In the genomic region with DNA sequence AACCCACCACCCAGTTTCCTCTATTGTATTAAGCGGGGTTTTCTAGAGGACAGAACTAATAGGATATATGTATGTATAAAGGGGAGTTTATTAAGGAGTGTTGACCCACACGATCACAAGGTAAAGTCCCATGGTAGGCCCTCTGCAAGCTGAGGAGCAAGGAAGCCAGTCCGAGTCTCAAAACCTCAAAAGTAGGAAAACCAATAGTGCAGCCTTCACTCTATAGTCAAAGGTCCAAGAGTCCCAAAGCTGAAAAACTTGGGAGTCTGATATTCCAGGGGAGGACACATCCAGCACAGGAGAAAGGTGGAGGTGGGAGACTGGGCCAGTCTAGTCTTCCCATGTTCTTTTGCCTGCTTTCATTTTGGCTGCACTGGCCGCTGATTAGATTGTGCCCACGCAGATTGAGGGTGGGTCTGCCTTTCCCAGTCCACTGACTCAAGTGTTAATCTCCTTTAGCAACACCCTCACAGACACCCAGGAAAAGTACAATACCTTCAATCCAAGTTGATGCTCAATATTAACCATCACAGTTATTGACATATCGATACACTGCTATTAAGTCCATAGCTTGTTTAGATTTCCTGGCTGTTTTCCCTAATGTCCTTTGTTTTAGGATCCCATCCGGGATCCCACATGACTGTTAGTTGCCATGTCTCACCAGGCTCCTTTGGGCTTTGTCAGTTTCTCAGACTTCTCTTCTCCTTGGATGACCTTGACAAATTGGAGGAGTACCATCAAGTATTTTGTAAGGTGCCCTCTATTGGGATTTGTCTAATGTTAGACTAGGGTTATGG, we compare ENCODE assay signal across 2 cellular contexts.
TF ChIP-seq lines count a peak whose summit lies in the region.

No MANE protein-coding gene starts in this region.

TF ChIP-seq in A549, 52 proteins besides CTCF, POLR2A, EP300 and RAD21:
- TF ChIP-seq TFCP2L1 (CRISPR knock-in tag; IDR thresholded peaks at IDR 0.05) = peak; percentile 64; the same call in 1 of the 2 replicates
- TF ChIP-seq KDM5A (IDR thresholded peaks at IDR 0.05) = no peak
- no peak for TF ChIP-seq SMC3 (IDR thresholded peaks at IDR 0.05)
- peak; percentile 91 for TF ChIP-seq POLR2AphosphoS2 (conservative IDR thresholded peaks at IDR 0.05; ENCODE audit: low read length)
- 0 out of 2 replicates have a peak, but pooled peaks have one; percentile 59 for TF ChIP-seq ESRRA (IDR thresholded peaks at IDR 0.05; ENCODE audit: borderline replicate concordance, low read length)
- no peak for TF ChIP-seq CBX2 (IDR thresholded peaks at IDR 0.05; ENCODE audit: borderline replicate concordance, low read depth)
- no peak for TF ChIP-seq ZFP36 (IDR thresholded peaks at IDR 0.05; ENCODE audit: borderline replicate concordance, partially characterized antibody)
- no peak for TF ChIP-seq PHF8 (IDR thresholded peaks at IDR 0.05; ENCODE audit: borderline replicate concordance, low read depth)
- TF ChIP-seq EHMT2 (IDR thresholded peaks at IDR 0.05; ENCODE audit: low read depth) = no peak
- peak; percentile 91 for TF ChIP-seq FOSB (CRISPR knock-in tag; IDR thresholded peaks at IDR 0.05)
- TF ChIP-seq TP53 (CRISPR knock-in tag; IDR thresholded peaks at IDR 0.05) = 0 out of 2 replicates have a peak, but pooled peaks have one; percentile 12
- TF ChIP-seq, protein P1, sequence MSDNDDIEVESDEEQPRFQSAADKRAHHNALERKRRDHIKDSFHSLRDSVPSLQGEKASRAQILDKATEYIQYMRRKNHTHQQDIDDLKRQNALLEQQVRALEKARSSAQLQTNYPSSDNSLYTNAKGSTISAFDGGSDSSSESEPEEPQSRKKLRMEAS (IDR thresholded peaks at IDR 0.05) = no peak
- TF ChIP-seq FOXS1 (CRISPR knock-in tag; IDR thresholded peaks at IDR 0.05) = no peak
- no peak for TF ChIP-seq HOXA7 (CRISPR knock-in tag; IDR thresholded peaks at IDR 0.05)
- TF ChIP-seq, protein P2, sequence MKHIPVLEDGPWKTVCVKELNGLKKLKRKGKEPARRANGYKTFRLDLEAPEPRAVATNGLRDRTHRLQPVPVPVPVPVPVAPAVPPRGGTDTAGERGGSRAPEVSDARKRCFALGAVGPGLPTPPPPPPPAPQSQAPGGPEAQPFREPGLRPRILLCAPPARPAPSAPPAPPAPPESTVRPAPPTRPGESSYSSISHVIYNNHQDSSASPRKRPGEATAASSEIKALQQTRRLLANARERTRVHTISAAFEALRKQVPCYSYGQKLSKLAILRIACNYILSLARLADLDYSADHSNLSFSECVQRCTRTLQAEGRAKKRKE (CRISPR knock-in tag; IDR thresholded peaks at IDR 0.05; ENCODE audit: low read depth) = no peak
- no peak for TF ChIP-seq RFX5 (IDR thresholded peaks at IDR 0.05)
- no peak for TF ChIP-seq RCOR1 (IDR thresholded peaks at IDR 0.05; ENCODE audit: low read depth, low read length)
- TF ChIP-seq MAZ (IDR thresholded peaks at IDR 0.05; ENCODE audit: borderline replicate concordance, low read depth, low read length) = no peak
- TF ChIP-seq, protein P3, sequence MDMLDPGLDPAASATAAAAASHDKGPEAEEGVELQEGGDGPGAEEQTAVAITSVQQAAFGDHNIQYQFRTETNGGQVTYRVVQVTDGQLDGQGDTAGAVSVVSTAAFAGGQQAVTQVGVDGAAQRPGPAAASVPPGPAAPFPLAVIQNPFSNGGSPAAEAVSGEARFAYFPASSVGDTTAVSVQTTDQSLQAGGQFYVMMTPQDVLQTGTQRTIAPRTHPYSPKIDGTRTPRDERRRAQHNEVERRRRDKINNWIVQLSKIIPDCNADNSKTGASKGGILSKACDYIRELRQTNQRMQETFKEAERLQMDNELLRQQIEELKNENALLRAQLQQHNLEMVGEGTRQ (IDR thresholded peaks at IDR 0.05) = no peak
- TF ChIP-seq, protein P4, sequence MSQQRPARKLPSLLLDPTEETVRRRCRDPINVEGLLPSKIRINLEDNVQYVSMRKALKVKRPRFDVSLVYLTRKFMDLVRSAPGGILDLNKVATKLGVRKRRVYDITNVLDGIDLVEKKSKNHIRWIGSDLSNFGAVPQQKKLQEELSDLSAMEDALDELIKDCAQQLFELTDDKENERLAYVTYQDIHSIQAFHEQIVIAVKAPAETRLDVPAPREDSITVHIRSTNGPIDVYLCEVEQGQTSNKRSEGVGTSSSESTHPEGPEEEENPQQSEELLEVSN (IDR thresholded peaks at IDR 0.05; ENCODE audit: borderline replicate concordance, low read depth) = no peak
TF ChIP-seq in A549: peak in this region for 5.

TF ChIP-seq in SK-N-SH, 30 proteins besides CTCF, POLR2A, EP300 and RAD21:
- TF ChIP-seq RCOR1 (IDR thresholded peaks at IDR 0.05; ENCODE audit: low read length) (no peak), FOSL2 (IDR thresholded peaks at IDR 0.05; ENCODE audit: borderline replicate concordance, low read depth) (no peak), GATA2 (CRISPR knock-in tag; IDR thresholded peaks at IDR 0.05) (no peak), POLR2AphosphoS5 (IDR thresholded peaks at IDR 0.05; ENCODE audit: low read depth, low read length) (peak; percentile 27; the same call in 1 of the 2 replicates), NRF1 (IDR thresholded peaks at IDR 0.05; ENCODE audit: low read depth, low read length) (no peak)
